Comparison of ENCODE assay signal across 21 cellular contexts in genomic region chr6:123519191-123519510, GRCh38.
A peak's percentile ranks its signal among the peaks of the same experiment; 100 is the strongest.
DNase-seq lines count a peak whose midpoint lies in the region; ATAC-seq and TF ChIP-seq lines count a peak whose summit lies in the region.
"Had no signal": no experiment of that assay in that cellular context is flagged by ENCODE, and none has a peak within 500 bp of the region (broad histone marks: within the 10 kb centered on the region; RNA-seq: fewer than 3 reads in every experiment).

No MANE protein-coding gene starts in this region.

- peaks cover 0 to 39% (median 11%) of the 10 kb centered on the region in 5 donors for H3K4me1 ChIP-seq in subcutaneous abdominal adipose tissue (ENCODE audit: control insufficient read depth in 5 of 5, insufficient read depth in 5 of 5, low read length in 5 of 5)

- no peaks in the 10 kb centered on the region for H3K27me3 ChIP-seq in subcutaneous abdominal adipose tissue (ENCODE audit: control insufficient read depth in 5 of 5, insufficient read depth in 4 of 5, low read length in 5 of 5)

- peaks cover 0 to 3% (median 0%) of the 10 kb centered on the region in 5 donors for H3K9me3 ChIP-seq in subcutaneous abdominal adipose tissue (ENCODE audit: control insufficient read depth in 5 of 5, low read length in 5 of 5)

- H3K4me1 Mint-ChIP-seq in nephron progenitor cell, result peaks cover 8% of the 10 kb centered on the region
- H3K4me1 Mint-ChIP-seq in activated naive CD4-positive, alpha-beta T cell treated with anti-CD3 and anti-CD28 coated beads for 36 hours (ENCODE audit: low read depth), result no peaks in the 10 kb centered on the region
- no peaks in the 10 kb centered on the region for H3K4me1 Mint-ChIP-seq in activated T-helper 17 cell treated with anti-CD3 and anti-CD28 coated beads, Interleukin-2, amount 50 U/mL, for 72 hours
- H3K4me1 Mint-ChIP-seq: stimulated activated memory B cell treated with anti-CD40 and anti-IgM and Interleukin-4, amounts not matched to agents 10 μg/mL and 1 μg/mL and 100 μg/mL, for 72 hours; T-helper 17 cell had no signal

- no peaks in the 10 kb centered on the region for H3K36me3 ChIP-seq in subcutaneous abdominal adipose tissue (ENCODE audit: control insufficient read depth in 5 of 5, insufficient read depth in 5 of 5, low read length in 5 of 5)

- H3K9ac ChIP-seq in subcutaneous abdominal adipose tissue (ENCODE audit: low read length in 5 of 5), result peak overlapping the region in 1 of 5 donors; percentile 56
- H3K9ac ChIP-seq: KMS-11 had no signal

- peak overlapping the region in 3 of 5 donors; percentile 11 to 48 (median 33) for H3K4me3 ChIP-seq in subcutaneous abdominal adipose tissue (ENCODE audit: low read depth in 1 of 5, low read length in 5 of 5)
- H3K4me3 ChIP-seq: GM12878 had no signal

- ATAC-seq in activated T-helper 17 cell treated with anti-CD3 and anti-CD28 coated beads, Interleukin-2, amount 50 U/mL, for 72 hours (replicated peaks), result no peak
- ATAC-seq: GM12878; stimulated activated memory B cell treated with anti-CD40 and anti-IgM and Interleukin-4, amounts not matched to agents 10 μg/mL and 1 μg/mL and 100 μg/mL, for 72 hours; T-helper 17 cell had no signal

- intact Hi-C loops in activated naive CD4-positive, alpha-beta T cell treated with anti-CD3 and anti-CD28 coated beads for 36 hours (cut with micrococcal nuclease), result no loop called here

- peak; percentile 31 for DNase-seq in NCI-H69 (lab: John Stamatoyannopoulos, UW)
- DNase-seq in globus pallidus (ENCODE audit: low spot score), result peak; percentile 60
- no peak for DNase-seq in nephron progenitor cell
- no peak for DNase-seq in RKO (ENCODE audit: low spot score)
- DNase-seq in NOMO-1 treated with dmso at 0.1 percent for 144 hours (lab: John Stamatoyannopoulos, UW; ENCODE audit: unreplicated experiment), result no peak
- DNase-seq in activated naive CD4-positive, alpha-beta T cell treated with anti-CD3 and anti-CD28 coated beads for 36 hours, result no peak
- DNase-seq: activated CD4-positive, CD25-positive, alpha-beta regulatory T cell; activated CD8-positive, alpha-beta memory T cell treated with anti-CD3 and anti-CD28 coated beads for 24 hours; COR-L47; glutamatergic neuron; NCI-H1436; NCI-H2227 treated with DMSO at 0.1 percent for 48 hours; SHP77 treated with DMSO at 0.1 percent for 48 hours; T-helper 17 cell had no signal

- H3K27ac Mint-ChIP-seq in nephron progenitor cell, result peak overlapping the region; percentile 86
- no peak overlapping the region for H3K27ac Mint-ChIP-seq in activated naive CD4-positive, alpha-beta T cell treated with anti-CD3 and anti-CD28 coated beads for 36 hours
- no peak overlapping the region for H3K27ac Mint-ChIP-seq in activated T-helper 17 cell treated with anti-CD3 and anti-CD28 coated beads, Interleukin-2, amount 50 U/mL, for 72 hours
- H3K27ac Mint-ChIP-seq: stimulated activated memory B cell treated with anti-CD40 and anti-IgM and Interleukin-4, amounts not matched to agents 10 μg/mL and 1 μg/mL and 100 μg/mL, for 72 hours; T-helper 17 cell had no signal

- peak overlapping the region; percentile 58 for H3K27ac ChIP-seq in subcutaneous abdominal adipose tissue (ENCODE audit: low read depth, low read length)
- H3K27ac ChIP-seq: epithelial cell of prostate, HL-60, KMS-11 had no signal

- no peak overlapping the region for H3K4me3 Mint-ChIP-seq in nephron progenitor cell
- no peak overlapping the region for H3K4me3 Mint-ChIP-seq in activated naive CD4-positive, alpha-beta T cell treated with anti-CD3 and anti-CD28 coated beads for 36 hours
- no peak overlapping the region for H3K4me3 Mint-ChIP-seq in activated T-helper 17 cell treated with anti-CD3 and anti-CD28 coated beads, Interleukin-2, amount 50 U/mL, for 72 hours
- H3K4me3 Mint-ChIP-seq: stimulated activated memory B cell treated with anti-CD40 and anti-IgM and Interleukin-4, amounts not matched to agents 10 μg/mL and 1 μg/mL and 100 μg/mL, for 72 hours; T-helper 17 cell had no signal

- TF ChIP-seq CTCF in nephron progenitor cell (IDR thresholded peaks at IDR 0.05), result no peak

- H3K36me3 Mint-ChIP-seq in nephron progenitor cell (ENCODE audit: low read depth), result no peaks in the 10 kb centered on the region
- no peaks in the 10 kb centered on the region for H3K36me3 Mint-ChIP-seq in activated naive CD4-positive, alpha-beta T cell treated with anti-CD3 and anti-CD28 coated beads for 36 hours (ENCODE audit: low read depth)
- H3K36me3 Mint-ChIP-seq in activated T-helper 17 cell treated with anti-CD3 and anti-CD28 coated beads, Interleukin-2, amount 50 U/mL, for 72 hours (ENCODE audit: low read depth), result no peaks in the 10 kb centered on the region
- H3K36me3 Mint-ChIP-seq: stimulated activated memory B cell treated with anti-CD40 and anti-IgM and Interleukin-4, amounts not matched to agents 10 μg/mL and 1 μg/mL and 100 μg/mL, for 72 hours had no signal

- no peaks in the 10 kb centered on the region for H3K27me3 Mint-ChIP-seq in nephron progenitor cell (ENCODE audit: low read depth, poor library complexity)
- H3K27me3 Mint-ChIP-seq in activated naive CD4-positive, alpha-beta T cell treated with anti-CD3 and anti-CD28 coated beads for 36 hours (ENCODE audit: low read depth), result no peaks in the 10 kb centered on the region
- no peaks in the 10 kb centered on the region for H3K27me3 Mint-ChIP-seq in activated T-helper 17 cell treated with anti-CD3 and anti-CD28 coated beads, Interleukin-2, amount 50 U/mL, for 72 hours
- H3K27me3 Mint-ChIP-seq: stimulated activated memory B cell treated with anti-CD40 and anti-IgM and Interleukin-4, amounts not matched to agents 10 μg/mL and 1 μg/mL and 100 μg/mL, for 72 hours; T-helper 17 cell had no signal

- CTCF ChIA-PET in activated naive CD4-positive, alpha-beta T cell treated with anti-CD3 and anti-CD28 coated beads for 36 hours (lab: Charles Lee), result no interaction called here

- no peaks in the 10 kb centered on the region for H3K9me3 Mint-ChIP-seq in nephron progenitor cell
- H3K9me3 Mint-ChIP-seq in activated naive CD4-positive, alpha-beta T cell treated with anti-CD3 and anti-CD28 coated beads for 36 hours, result no peaks in the 10 kb centered on the region
- peaks cover 8% of the 10 kb centered on the region for H3K9me3 Mint-ChIP-seq in activated T-helper 17 cell treated with anti-CD3 and anti-CD28 coated beads, Interleukin-2, amount 50 U/mL, for 72 hours

Comparison
In these comparisons a context has a peak if more than half of its experiments do, and no peak if none do; other contexts are left out.
1. DNase-seq: peak in NCI-H69 (single experiment) and globus pallidus (single experiment); none in nephron progenitor cell (single experiment), RKO (single experiment), NOMO-1 treated with dmso at 0.1 percent for 144 hours (single experiment) and activated naive CD4-positive, alpha-beta T cell treated with anti-CD3 and anti-CD28 coated beads for 36 hours (single experiment).